11 cellular contexts compared by ENCODE assay signal in genomic region chr18:1229634-1230033, GRCh38.
"Had no signal": no experiment of that assay in that cellular context is flagged by ENCODE, and none has a peak within 500 bp of the region (broad histone marks: within the 10 kb centered on the region; RNA-seq: fewer than 3 reads in every experiment).

No MANE protein-coding gene starts in this region.

- H3K4me2 ChIP-seq: GM23338 had no signal

- H3K4me1 ChIP-seq: HAP-1 had no signal

- H3K9ac ChIP-seq: GM23248 had no signal

- ATAC-seq: GM23338, HCT116 had no signal

- FAIRE-seq: H1, H54 had no signal

- H3K4me1 Mint-ChIP-seq: GM23338, H9 had no signal

- H3K36me3 ChIP-seq: HAP-1 had no signal

- DNase-seq: GM23248, GOT3, H7, H9, HCEC 1CT, HFFc6 had no signal

- H3K4me3 Mint-ChIP-seq: GM23338, H9, HFFc6 had no signal

- H3K4me3 ChIP-seq: GM23248, GM23338, HAP-1 had no signal

- H3K27ac ChIP-seq: GM23248 had no signal

- H3K27ac Mint-ChIP-seq: GM23338, H9, HFFc6 had no signal

- H3K9me3 ChIP-seq: HAP-1 had no signal

- H2AFZ ChIP-seq: GM23248, GM23338 had no signal
